ENCODE assay signal across 19 cellular contexts in genomic region chr19:34236035-34236793, GRCh38. TPM values are rescaled to one million over a fixed set of nuclear protein-coding genes. Genes with fewer than 3 reads are reported as not detected.
DNase-seq lines count a peak whose midpoint lies in the region; ATAC-seq, FAIRE-seq and TF ChIP-seq lines count a peak whose summit lies in the region.
"Had no signal": no experiment of that assay in that cellular context is flagged by ENCODE, and none has a peak within 500 bp of the region (broad histone marks: within the 10 kb centered on the region; RNA-seq: fewer than 3 reads in every experiment).

No MANE protein-coding gene starts in this region.

- no peaks in the 10 kb centered on the region for H3K79me1 ChIP-seq in H9 (ENCODE audit: insufficient read depth, low read depth, low read length, poor library complexity, severe bottlenecking)

- H3K4me3 ChIP-seq in A549, result no peak overlapping the region
- H3K4me3 ChIP-seq in colonic mucosa, result no peak overlapping the region
- H3K4me3 ChIP-seq in mucosa of descending colon, result no peak overlapping the region
- no peak overlapping the region for H3K4me3 ChIP-seq in BE2C (ENCODE audit: low read depth, low read length)
- H3K4me3 ChIP-seq in aorta (ENCODE audit: low read length in 2 of 2), result no peak overlapping the region
- H3K4me3 ChIP-seq: left lung, PC-9, spleen, thyroid gland had no signal

- H3K4me3 Mint-ChIP-seq in H9, result no peak overlapping the region
- H3K4me3 Mint-ChIP-seq: IgD-negative memory B cell, T-helper 17 cell had no signal

- CTCF ChIA-PET in A549 (lab: Yijun Ruan, JAX), result interaction anchor here (0.6 to 12.6 kb wide), 7 partner anchors 13 to 457 kb away, joined by 3 to 173 read pairs (median 3); no protein-coding TSS in a partner anchor

- no peaks in the 10 kb centered on the region for H3K79me2 ChIP-seq in H9 (ENCODE audit: insufficient read depth, low read length)

- no peak overlapping the region for H2BK5ac ChIP-seq in H9 (ENCODE audit: insufficient read length, low read length)

- H3T11ph ChIP-seq in H9 (ENCODE audit: low read length), result no peak overlapping the region

- intact Hi-C loops in colonic mucosa (cut with DNase I) (loop anchor here (5.0 kb wide), 1 partner anchor 101 kb away; no protein-coding TSS in a partner anchor), mucosa of descending colon (cut with DNase I, micrococcal nuclease) (no loop called here), aorta (cut with DNase I) (no loop called here)

- H3K27me3 ChIP-seq in H9 (ENCODE audit: insufficient read depth, low read length) (no peaks in the 10 kb centered on the region), colonic mucosa (no peaks in the 10 kb centered on the region), BE2C (no peaks in the 10 kb centered on the region), aorta (ENCODE audit: control insufficient read depth in 1 of 2, insufficient read depth in 2 of 2, low read length in 1 of 2) (no peaks in the 10 kb centered on the region)
- H3K27me3 ChIP-seq: left lung, spleen, thyroid gland had no signal

- H4K91ac ChIP-seq in H9 (ENCODE audit: insufficient read length, low read depth, low read length), result no peak overlapping the region

- H2AFZ ChIP-seq in H9 (ENCODE audit: low read length), result no peak overlapping the region
- H2AFZ ChIP-seq: PC-9 had no signal

- H3K4ac ChIP-seq in H9 (ENCODE audit: low read depth, low read length), result no peak overlapping the region

- ATAC-seq in A549 (no peak), mucosa of descending colon (peak; percentile 84), aorta (ENCODE audit: low FRiP score) (no peak), HG02870 (IDR thresholded peaks at IDR 0.05; ENCODE audit: unreplicated experiment) (no peak)
- ATAC-seq: left lung, T-helper 17 cell had no signal

- no peak for TF ChIP-seq RAD21 in A549 (conservative IDR thresholded peaks at IDR 0.05 in 1 of 2, IDR thresholded peaks at IDR 0.05 in 1 of 2)

- no peaks in the 10 kb centered on the region for H3K27me3 Mint-ChIP-seq in H9 (ENCODE audit: low read depth)
- H3K27me3 Mint-ChIP-seq: IgD-negative memory B cell, T-helper 17 cell had no signal

- no peak overlapping the region for H2BK20ac ChIP-seq in H9 (ENCODE audit: low read depth, low read length, poor library complexity, severe bottlenecking)

- H4K8ac ChIP-seq in H9 (replicated peaks; ENCODE audit: insufficient read length, low read depth, low read length), result no peak overlapping the region

- no peak overlapping the region for H3K9ac ChIP-seq in H9 (ENCODE audit: extremely low read depth, insufficient read length, low read length)
- peak overlapping the region in 1 of 2 donors; percentile 27 for H3K9ac ChIP-seq in colonic mucosa (ENCODE audit: low read depth in 2 of 2, low read length in 2 of 2)

- H3K27ac Mint-ChIP-seq in H9, result peak overlapping the region in 2 of 3 experiments; percentile 39 to 92; a peak in 4 of 7 replicates
- H3K27ac Mint-ChIP-seq: activated T-helper 2 cell treated with anti-CD3 and anti-CD28 coated beads, Interferon-gamma antibody, Interleukin-2, Interleukin-4, amounts not matched to agents 10 μg/mL and 5 μg/mL and 100 μg/mL, durations not matched to agents 14 hours and 24 hours and 36 hours had no signal

- H3K23ac ChIP-seq in H9 (ENCODE audit: insufficient read length, low read depth, low read length), result no peak overlapping the region

- TF ChIP-seq POLR2A in A549 (IDR thresholded peaks at IDR 0.05; ENCODE audit: low read length), result no peak

- H3K9me3 ChIP-seq in A549 (no peaks in the 10 kb centered on the region), H9 (ENCODE audit: control insufficient read depth, low read depth, low read length) (no peaks in the 10 kb centered on the region), colonic mucosa (no peaks in the 10 kb centered on the region), mucosa of descending colon (no peaks in the 10 kb centered on the region), BE2C (no peaks in the 10 kb centered on the region), aorta (ENCODE audit: control insufficient read depth, low read length) (no peaks in the 10 kb centered on the region)
- H3K9me3 ChIP-seq: left lung, spleen, thyroid gland had no signal

- peaks cover 0 to 8% (median 0%) of the 10 kb centered on the region in 3 experiments; a peak in 2 of 7 replicates for H3K36me3 Mint-ChIP-seq in H9 (ENCODE audit: insufficient read depth in 1 of 3, low read depth in 3 of 3)

- TF ChIP-seq CTCF in A549 (IDR thresholded peaks at IDR 0.05) (no peak), H9 (conservative IDR thresholded peaks at IDR 0.05) (no peak), colonic mucosa (IDR thresholded peaks at IDR 0.05) (no peak), mucosa of descending colon (IDR thresholded peaks at IDR 0.05) (no peak), BE2C (IDR thresholded peaks at IDR 0.05; ENCODE audit: low read depth, low read length) (no peak)

- 91% methylated on average over 15 of the region's 15 CpGs for WGBS in A549 (ENCODE audit: missing lambda C conversion rate)
- WGBS in H9 (ENCODE audit: extremely low coverage, insufficient read length, low lambda C conversion rate), result no CpG with 5 or more reads among the region's 15 CpGs
- WGBS in aorta, 2 donors, result 80 to 81% methylated on average over 15 of the region's 15 CpGs

- H3K56ac ChIP-seq in H9 (ENCODE audit: insufficient read length, low read depth, low read length), result no peak overlapping the region

- peak; percentile 51 for FAIRE-seq in A549 (lab: Jason Lieb, UNC)

- peaks cover 36 to 43% of the 10 kb centered on the region in 2 experiments for H3K4me1 Mint-ChIP-seq in H9

- H3K4me2 ChIP-seq in A549 (no peak overlapping the region), H9 (ENCODE audit: insufficient read depth, insufficient read length, low read length) (no peak overlapping the region)
- H3K4me2 ChIP-seq: PC-9 had no signal

- no peaks in the 10 kb centered on the region for H3K9me3 Mint-ChIP-seq in H9
- H3K9me3 Mint-ChIP-seq: activated T-helper 2 cell treated with anti-CD3 and anti-CD28 coated beads, Interferon-gamma antibody, Interleukin-2, Interleukin-4, amounts not matched to agents 10 μg/mL and 5 μg/mL and 100 μg/mL, durations not matched to agents 14 hours and 24 hours and 36 hours; IgD-negative memory B cell had no signal

- no peak for TF ChIP-seq EP300 in A549 (IDR thresholded peaks at IDR 0.05)

- H4K5ac ChIP-seq in H9 (ENCODE audit: insufficient read length, low read depth, low read length), result no peak overlapping the region

- POLR2A ChIA-PET in A549 (lab: Yijun Ruan, JAX), result interaction anchor here (0.6 kb wide), 1 partner anchor 80 kb away, joined by 3 read pairs; no protein-coding TSS in a partner anchor

- no peak overlapping the region for H2BK15ac ChIP-seq in H9 (ENCODE audit: low read depth, low read length)

- no peak overlapping the region for H2AK5ac ChIP-seq in H9 (ENCODE audit: insufficient read length, low read length)

- peaks cover 22% of the 10 kb centered on the region for H3K4me1 ChIP-seq in A549
- H3K4me1 ChIP-seq in H9 (ENCODE audit: insufficient read depth, low read length), result peaks cover 2% of the 10 kb centered on the region; the same call in 1 of the 2 replicates
- peaks cover 5% of the 10 kb centered on the region for H3K4me1 ChIP-seq in colonic mucosa
- H3K4me1 ChIP-seq in mucosa of descending colon (ENCODE audit: low read depth), result peaks cover 9% of the 10 kb centered on the region
- no peaks in the 10 kb centered on the region for H3K4me1 ChIP-seq in BE2C
- peaks cover 0 to 5% of the 10 kb centered on the region in 2 donors for H3K4me1 ChIP-seq in aorta (ENCODE audit: control insufficient read depth in 1 of 2, insufficient read depth in 2 of 2, low read length in 2 of 2)

- no peaks in the 10 kb centered on the region for H3K36me3 ChIP-seq in colonic mucosa
- H3K36me3 ChIP-seq in mucosa of descending colon (ENCODE audit: low read depth), result no peaks in the 10 kb centered on the region
- H3K36me3 ChIP-seq in BE2C, result peaks cover 5% of the 10 kb centered on the region; the same call in 1 of the 2 replicates
- H3K36me3 ChIP-seq in aorta (ENCODE audit: control insufficient read depth in 1 of 2, insufficient read depth in 2 of 2, low read length in 1 of 2), result no peaks in the 10 kb centered on the region
- H3K36me3 ChIP-seq: thyroid gland had no signal

- H3K18ac ChIP-seq in H9 (ENCODE audit: insufficient read length, low read depth, low read length), result no peak overlapping the region

- H3K27ac ChIP-seq in A549 (no peak overlapping the region), H9 (ENCODE audit: insufficient read length, low read depth, low read length) (no peak overlapping the region), colonic mucosa (peak overlapping the region; percentile 6), aorta (ENCODE audit: low read depth in 1 of 2, low read length in 2 of 2) (peak overlapping the region in 1 of 2 donors; percentile 12)
- H3K27ac ChIP-seq: left lung, PC-9, spleen, thyroid gland had no signal

- H2BK120ac ChIP-seq in H9 (ENCODE audit: low read depth, low read length, poor library complexity, severe bottlenecking), result no peak overlapping the region

- no peak for DNase-seq in A549 (ENCODE audit: low read depth in 1 of 2, low spot score in 1 of 2)
- DNase-seq in H9, result no peak
- peak; percentile 68 for DNase-seq in colonic mucosa
- peak in 2 of 3 donors; percentile 43 to 62 for DNase-seq in mucosa of descending colon
- DNase-seq in BE2C, result no peak
- DNase-seq in aorta, result no peak
- DNase-seq in activated T-cell treated with anti-CD3 and anti-CD28 coated beads, Interleukin-2, amount 50 U/mL, for 48 hours, result no peak
- DNase-seq: DMS153, left lung, NCI-H1417, NCI-H524, nucleus accumbens, PC-9, spleen, T-helper 17 cell, thyroid gland had no signal

- H2BK12ac ChIP-seq in H9 (ENCODE audit: insufficient read length, low read depth, low read length), result no peak overlapping the region

- no peaks in the 10 kb centered on the region for H3K23me2 ChIP-seq in H9 (ENCODE audit: insufficient read length, low read depth, low read length, poor library complexity, severe bottlenecking)

- H4K20me1 ChIP-seq in H9 (ENCODE audit: control insufficient read depth, insufficient read depth, insufficient read length), result no peaks in the 10 kb centered on the region

- no peak overlapping the region for H3K14ac ChIP-seq in H9 (ENCODE audit: insufficient read depth, low read length)

TF ChIP-seq in A549, 52 proteins besides CTCF, POLR2A, EP300 and RAD21 (continues in another document):
- no peak for TF ChIP-seq CHD4 (IDR thresholded peaks at IDR 0.05; ENCODE audit: borderline replicate concordance)

RNA-seq across cellular contexts. Expression of gene GARRE1, which starts 18.1 kb away (rescaled TPM):
- polyA plus RNA-seq in A549 (2011; rRNA removed), result 19.4 and 20.0 TPM in 2 replicates
- polyA plus RNA-seq in A549 (2012; cell fraction: cytosol; rRNA removed), result 10.9 and 13.3 TPM in 2 replicates
- 15.7 and 23.1 TPM in 2 replicates for polyA plus RNA-seq in A549 (2012; cell fraction: nucleus; rRNA removed)
- 9.0 to 9.6 TPM (median 9.1 TPM) in 3 replicates for polyA plus RNA-seq in A549 (2017; fragmentation: RNase III; extraction: RNeasy Plus Mini Kit Qiagen cat#74134 plus additional on column Dnase treatment)
- 21.1 and 21.2 TPM in 2 replicates for polyA minus RNA-seq in A549 (2011; rRNA and poly(A)+ RNA removed)
- 20.5 and 24.1 TPM in 2 replicates for total RNA-seq in H9 (2021)
- 10 to 100 TPM; 13.0 to 26.7 TPM for total RNA-seq in colonic mucosa
- 10 to 100 TPM; 18.7 to 27.6 (median 27.3) TPM for total RNA-seq in mucosa of descending colon
- 13.4 TPM for polyA plus RNA-seq in BE2C (2012; ENCODE audit: insufficient read depth, insufficient read length, low read depth)
- total RNA-seq in aorta, result 10 to 100 TPM; 49.0 to 73.2 TPM
- 10 to 100 TPM in 1 of 2 donors, 1 to 10 TPM in 1; 3.0 to 11.3 TPM for polyA plus RNA-seq in aorta

Comparison
In these comparisons a context has a peak if more than half of its experiments do, and no peak if none do; other contexts are left out.
1. DNase-seq: peak in colonic mucosa (single experiment) and mucosa of descending colon (2 of 3); none in A549 (0 of 2), H9 (single experiment), BE2C (single experiment), aorta (0 of 2) and activated T-cell treated with anti-CD3 and anti-CD28 coated beads, Interleukin-2, amount 50 U/mL, for 48 hours (0 of 2).